1 cellular context compared by ENCODE assay signal in genomic region chr20:37881601-37882343, GRCh38.
A peak's percentile ranks its signal among the peaks of the same experiment; 100 is the strongest.
TF ChIP-seq lines count a peak whose summit lies in the region.

No MANE protein-coding gene starts in this region.

TF ChIP-seq in HepG2, 621 proteins besides CTCF, POLR2A, EP300 and RAD21 (continued from another document and continues in another):
- TF ChIP-seq, protein P1, sequence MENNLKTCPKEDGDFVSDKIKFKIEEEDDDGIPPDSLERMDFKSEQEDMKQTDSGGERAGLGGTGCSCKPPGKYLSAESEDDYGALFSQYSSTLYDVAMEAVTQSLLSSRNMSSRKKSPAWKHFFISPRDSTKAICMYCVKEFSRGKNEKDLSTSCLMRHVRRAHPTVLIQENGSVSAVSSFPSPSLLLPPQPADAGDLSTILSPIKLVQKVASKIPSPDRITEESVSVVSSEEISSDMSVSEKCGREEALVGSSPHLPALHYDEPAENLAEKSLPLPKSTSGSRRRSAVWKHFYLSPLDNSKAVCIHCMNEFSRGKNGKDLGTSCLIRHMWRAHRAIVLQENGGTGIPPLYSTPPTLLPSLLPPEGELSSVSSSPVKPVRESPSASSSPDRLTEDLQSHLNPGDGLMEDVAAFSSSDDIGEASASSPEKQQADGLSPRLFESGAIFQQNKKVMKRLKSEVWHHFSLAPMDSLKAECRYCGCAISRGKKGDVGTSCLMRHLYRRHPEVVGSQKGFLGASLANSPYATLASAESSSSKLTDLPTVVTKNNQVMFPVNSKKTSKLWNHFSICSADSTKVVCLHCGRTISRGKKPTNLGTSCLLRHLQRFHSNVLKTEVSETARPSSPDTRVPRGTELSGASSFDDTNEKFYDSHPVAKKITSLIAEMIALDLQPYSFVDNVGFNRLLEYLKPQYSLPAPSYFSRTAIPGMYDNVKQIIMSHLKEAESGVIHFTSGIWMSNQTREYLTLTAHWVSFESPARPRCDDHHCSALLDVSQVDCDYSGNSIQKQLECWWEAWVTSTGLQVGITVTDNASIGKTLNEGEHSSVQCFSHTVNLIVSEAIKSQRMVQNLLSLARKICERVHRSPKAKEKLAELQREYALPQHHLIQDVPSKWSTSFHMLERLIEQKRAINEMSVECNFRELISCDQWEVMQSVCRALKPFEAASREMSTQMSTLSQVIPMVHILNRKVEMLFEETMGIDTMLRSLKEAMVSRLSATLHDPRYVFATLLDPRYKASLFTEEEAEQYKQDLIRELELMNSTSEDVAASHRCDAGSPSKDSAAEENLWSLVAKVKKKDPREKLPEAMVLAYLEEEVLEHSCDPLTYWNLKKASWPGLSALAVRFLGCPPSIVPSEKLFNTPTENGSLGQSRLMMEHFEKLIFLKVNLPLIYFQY (CRISPR knock-in tag; IDR thresholded peaks at IDR 0.05; ENCODE audit: borderline replicate concordance): no peak
- TF ChIP-seq MED8 (CRISPR knock-in tag; IDR thresholded peaks at IDR 0.05; ENCODE audit: insufficient replicate concordance) (peak; percentile 26), NCOR1 (IDR thresholded peaks at IDR 0.05; ENCODE audit: borderline replicate concordance, low read length) (no peak), HOXD1 (CRISPR knock-in tag; IDR thresholded peaks at IDR 0.05) (no peak), ZNF317 (CRISPR knock-in tag; IDR thresholded peaks at IDR 0.05) (no peak), ETV5 (CRISPR knock-in tag; IDR thresholded peaks at IDR 0.05; ENCODE audit: borderline replicate concordance) (no peak), NFE2 (CRISPR knock-in tag; IDR thresholded peaks at IDR 0.05) (no peak), SMAD9 (CRISPR knock-in tag; IDR thresholded peaks at IDR 0.05) (no peak), ZNF598 (CRISPR knock-in tag; IDR thresholded peaks at IDR 0.05; ENCODE audit: borderline replicate concordance) (peak; percentile 69; the same call in 1 of the 2 replicates), SRSF9 (IDR thresholded peaks at IDR 0.05; ENCODE audit: borderline replicate concordance, insufficient read depth, low read depth, low read length, poor library complexity, severe bottlenecking) (no peak), SMAD1 (CRISPR knock-in tag; IDR thresholded peaks at IDR 0.05; ENCODE audit: borderline replicate concordance, low read depth) (peak; percentile 82; the same call in 1 of the 2 replicates), ZNF83 (CRISPR knock-in tag; IDR thresholded peaks at IDR 0.05; ENCODE audit: borderline replicate concordance) (0 out of 2 replicates have a peak, but pooled peaks have one; percentile 31), TOE1 (CRISPR knock-in tag; IDR thresholded peaks at IDR 0.05) (no peak), ZMAT3 (CRISPR knock-in tag; conservative IDR thresholded peaks at IDR 0.05) (0 out of 2 replicates have a peak, but pooled peaks have one; percentile 34), ARHGAP35 (CRISPR knock-in tag; IDR thresholded peaks at IDR 0.05; ENCODE audit: borderline replicate concordance) (no peak), YY1 (IDR thresholded peaks at IDR 0.05; ENCODE audit: insufficient read depth, insufficient replicate concordance, low read depth, low read length) (no peak), NRL (CRISPR knock-in tag; IDR thresholded peaks at IDR 0.05; ENCODE audit: borderline replicate concordance) (peak; percentile 83), ZNF678 (CRISPR knock-in tag; IDR thresholded peaks at IDR 0.05) (0 out of 2 replicates have a peak, but pooled peaks have one; percentile 66), CAMTA2 (CRISPR knock-in tag; IDR thresholded peaks at IDR 0.05; ENCODE audit: borderline replicate concordance) (no peak), ZFP82 (CRISPR knock-in tag; IDR thresholded peaks at IDR 0.05; ENCODE audit: borderline replicate concordance) (no peak), ZNF329 (CRISPR knock-in tag; IDR thresholded peaks at IDR 0.05; ENCODE audit: low read depth) (no peak), GZF1 (CRISPR knock-in tag; IDR thresholded peaks at IDR 0.05) (no peak), ZNF331 (CRISPR knock-in tag; IDR thresholded peaks at IDR 0.05) (no peak), ZNF709 (CRISPR knock-in tag; IDR thresholded peaks at IDR 0.05) (no peak)
- TF ChIP-seq, protein P2, sequence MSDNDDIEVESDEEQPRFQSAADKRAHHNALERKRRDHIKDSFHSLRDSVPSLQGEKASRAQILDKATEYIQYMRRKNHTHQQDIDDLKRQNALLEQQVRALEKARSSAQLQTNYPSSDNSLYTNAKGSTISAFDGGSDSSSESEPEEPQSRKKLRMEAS (IDR thresholded peaks at IDR 0.05): no peak; the same call in 1 of the 2 replicates
- TF ChIP-seq, protein P3, sequence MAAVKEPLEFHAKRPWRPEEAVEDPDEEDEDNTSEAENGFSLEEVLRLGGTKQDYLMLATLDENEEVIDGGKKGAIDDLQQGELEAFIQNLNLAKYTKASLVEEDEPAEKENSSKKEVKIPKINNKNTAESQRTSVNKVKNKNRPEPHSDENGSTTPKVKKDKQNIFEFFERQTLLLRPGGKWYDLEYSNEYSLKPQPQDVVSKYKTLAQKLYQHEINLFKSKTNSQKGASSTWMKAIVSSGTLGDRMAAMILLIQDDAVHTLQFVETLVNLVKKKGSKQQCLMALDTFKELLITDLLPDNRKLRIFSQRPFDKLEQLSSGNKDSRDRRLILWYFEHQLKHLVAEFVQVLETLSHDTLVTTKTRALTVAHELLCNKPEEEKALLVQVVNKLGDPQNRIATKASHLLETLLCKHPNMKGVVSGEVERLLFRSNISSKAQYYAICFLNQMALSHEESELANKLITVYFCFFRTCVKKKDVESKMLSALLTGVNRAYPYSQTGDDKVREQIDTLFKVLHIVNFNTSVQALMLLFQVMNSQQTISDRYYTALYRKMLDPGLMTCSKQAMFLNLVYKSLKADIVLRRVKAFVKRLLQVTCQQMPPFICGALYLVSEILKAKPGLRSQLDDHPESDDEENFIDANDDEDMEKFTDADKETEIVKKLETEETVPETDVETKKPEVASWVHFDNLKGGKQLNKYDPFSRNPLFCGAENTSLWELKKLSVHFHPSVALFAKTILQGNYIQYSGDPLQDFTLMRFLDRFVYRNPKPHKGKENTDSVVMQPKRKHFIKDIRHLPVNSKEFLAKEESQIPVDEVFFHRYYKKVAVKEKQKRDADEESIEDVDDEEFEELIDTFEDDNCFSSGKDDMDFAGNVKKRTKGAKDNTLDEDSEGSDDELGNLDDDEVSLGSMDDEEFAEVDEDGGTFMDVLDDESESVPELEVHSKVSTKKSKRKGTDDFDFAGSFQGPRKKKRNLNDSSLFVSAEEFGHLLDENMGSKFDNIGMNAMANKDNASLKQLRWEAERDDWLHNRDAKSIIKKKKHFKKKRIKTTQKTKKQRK (IDR thresholded peaks at IDR 0.05; ENCODE audit: low read length): no peak
- TF ChIP-seq, protein P4, sequence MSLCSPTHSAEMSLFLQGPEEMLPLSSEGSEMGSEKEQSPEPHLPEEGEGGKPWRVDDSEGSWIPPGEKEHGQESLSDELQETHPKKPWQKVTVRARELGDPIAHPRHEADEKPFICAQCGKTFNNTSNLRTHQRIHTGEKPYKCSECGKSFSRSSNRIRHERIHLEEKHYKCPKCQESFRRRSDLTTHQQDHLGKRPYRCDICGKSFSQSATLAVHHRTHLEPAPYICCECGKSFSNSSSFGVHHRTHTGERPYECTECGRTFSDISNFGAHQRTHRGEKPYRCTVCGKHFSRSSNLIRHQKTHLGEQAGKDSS (CRISPR knock-in tag; IDR thresholded peaks at IDR 0.05; ENCODE audit: borderline replicate concordance, low read depth): peak; percentile 70; the same call in 1 of the 2 replicates
- TF ChIP-seq, protein P5, sequence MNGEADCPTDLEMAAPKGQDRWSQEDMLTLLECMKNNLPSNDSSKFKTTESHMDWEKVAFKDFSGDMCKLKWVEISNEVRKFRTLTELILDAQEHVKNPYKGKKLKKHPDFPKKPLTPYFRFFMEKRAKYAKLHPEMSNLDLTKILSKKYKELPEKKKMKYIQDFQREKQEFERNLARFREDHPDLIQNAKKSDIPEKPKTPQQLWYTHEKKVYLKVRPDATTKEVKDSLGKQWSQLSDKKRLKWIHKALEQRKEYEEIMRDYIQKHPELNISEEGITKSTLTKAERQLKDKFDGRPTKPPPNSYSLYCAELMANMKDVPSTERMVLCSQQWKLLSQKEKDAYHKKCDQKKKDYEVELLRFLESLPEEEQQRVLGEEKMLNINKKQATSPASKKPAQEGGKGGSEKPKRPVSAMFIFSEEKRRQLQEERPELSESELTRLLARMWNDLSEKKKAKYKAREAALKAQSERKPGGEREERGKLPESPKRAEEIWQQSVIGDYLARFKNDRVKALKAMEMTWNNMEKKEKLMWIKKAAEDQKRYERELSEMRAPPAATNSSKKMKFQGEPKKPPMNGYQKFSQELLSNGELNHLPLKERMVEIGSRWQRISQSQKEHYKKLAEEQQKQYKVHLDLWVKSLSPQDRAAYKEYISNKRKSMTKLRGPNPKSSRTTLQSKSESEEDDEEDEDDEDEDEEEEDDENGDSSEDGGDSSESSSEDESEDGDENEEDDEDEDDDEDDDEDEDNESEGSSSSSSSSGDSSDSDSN (CRISPR knock-in tag; IDR thresholded peaks at IDR 0.05): peak; percentile 48
- TF ChIP-seq, protein P6, sequence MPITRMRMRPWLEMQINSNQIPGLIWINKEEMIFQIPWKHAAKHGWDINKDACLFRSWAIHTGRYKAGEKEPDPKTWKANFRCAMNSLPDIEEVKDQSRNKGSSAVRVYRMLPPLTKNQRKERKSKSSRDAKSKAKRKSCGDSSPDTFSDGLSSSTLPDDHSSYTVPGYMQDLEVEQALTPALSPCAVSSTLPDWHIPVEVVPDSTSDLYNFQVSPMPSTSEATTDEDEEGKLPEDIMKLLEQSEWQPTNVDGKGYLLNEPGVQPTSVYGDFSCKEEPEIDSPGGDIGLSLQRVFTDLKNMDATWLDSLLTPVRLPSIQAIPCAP (CRISPR knock-in tag; IDR thresholded peaks at IDR 0.05; ENCODE audit: low read depth): peak; percentile 40; the same call in 1 of the 2 replicates
- TF ChIP-seq, protein P7, sequence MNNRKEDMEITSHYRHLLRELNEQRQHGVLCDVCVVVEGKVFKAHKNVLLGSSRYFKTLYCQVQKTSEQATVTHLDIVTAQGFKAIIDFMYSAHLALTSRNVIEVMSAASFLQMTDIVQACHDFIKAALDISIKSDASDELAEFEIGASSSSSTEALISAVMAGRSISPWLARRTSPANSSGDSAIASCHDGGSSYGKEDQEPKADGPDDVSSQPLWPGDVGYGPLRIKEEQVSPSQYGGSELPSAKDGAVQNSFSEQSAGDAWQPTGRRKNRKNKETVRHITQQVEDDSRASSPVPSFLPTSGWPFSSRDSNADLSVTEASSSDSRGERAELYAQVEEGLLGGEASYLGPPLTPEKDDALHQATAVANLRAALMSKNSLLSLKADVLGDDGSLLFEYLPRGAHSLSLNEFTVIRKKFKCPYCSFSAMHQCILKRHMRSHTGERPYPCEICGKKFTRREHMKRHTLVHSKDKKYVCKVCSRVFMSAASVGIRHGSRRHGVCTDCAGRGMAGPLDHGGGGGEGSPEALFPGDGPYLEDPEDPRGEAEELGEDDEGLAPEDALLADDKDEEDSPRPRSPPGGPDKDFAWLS (CRISPR knock-in tag; IDR thresholded peaks at IDR 0.05; ENCODE audit: borderline replicate concordance): no peak
- TF ChIP-seq, protein P8, sequence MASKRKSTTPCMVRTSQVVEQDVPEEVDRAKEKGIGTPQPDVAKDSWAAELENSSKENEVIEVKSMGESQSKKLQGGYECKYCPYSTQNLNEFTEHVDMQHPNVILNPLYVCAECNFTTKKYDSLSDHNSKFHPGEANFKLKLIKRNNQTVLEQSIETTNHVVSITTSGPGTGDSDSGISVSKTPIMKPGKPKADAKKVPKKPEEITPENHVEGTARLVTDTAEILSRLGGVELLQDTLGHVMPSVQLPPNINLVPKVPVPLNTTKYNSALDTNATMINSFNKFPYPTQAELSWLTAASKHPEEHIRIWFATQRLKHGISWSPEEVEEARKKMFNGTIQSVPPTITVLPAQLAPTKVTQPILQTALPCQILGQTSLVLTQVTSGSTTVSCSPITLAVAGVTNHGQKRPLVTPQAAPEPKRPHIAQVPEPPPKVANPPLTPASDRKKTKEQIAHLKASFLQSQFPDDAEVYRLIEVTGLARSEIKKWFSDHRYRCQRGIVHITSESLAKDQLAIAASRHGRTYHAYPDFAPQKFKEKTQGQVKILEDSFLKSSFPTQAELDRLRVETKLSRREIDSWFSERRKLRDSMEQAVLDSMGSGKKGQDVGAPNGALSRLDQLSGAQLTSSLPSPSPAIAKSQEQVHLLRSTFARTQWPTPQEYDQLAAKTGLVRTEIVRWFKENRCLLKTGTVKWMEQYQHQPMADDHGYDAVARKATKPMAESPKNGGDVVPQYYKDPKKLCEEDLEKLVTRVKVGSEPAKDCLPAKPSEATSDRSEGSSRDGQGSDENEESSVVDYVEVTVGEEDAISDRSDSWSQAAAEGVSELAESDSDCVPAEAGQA (IDR thresholded peaks at IDR 0.05; ENCODE audit: low read depth): no peak
- TF ChIP-seq, protein P8 (CRISPR knock-in tag; IDR thresholded peaks at IDR 0.05; ENCODE audit: borderline replicate concordance): no peak
- TF ChIP-seq, protein P9, sequence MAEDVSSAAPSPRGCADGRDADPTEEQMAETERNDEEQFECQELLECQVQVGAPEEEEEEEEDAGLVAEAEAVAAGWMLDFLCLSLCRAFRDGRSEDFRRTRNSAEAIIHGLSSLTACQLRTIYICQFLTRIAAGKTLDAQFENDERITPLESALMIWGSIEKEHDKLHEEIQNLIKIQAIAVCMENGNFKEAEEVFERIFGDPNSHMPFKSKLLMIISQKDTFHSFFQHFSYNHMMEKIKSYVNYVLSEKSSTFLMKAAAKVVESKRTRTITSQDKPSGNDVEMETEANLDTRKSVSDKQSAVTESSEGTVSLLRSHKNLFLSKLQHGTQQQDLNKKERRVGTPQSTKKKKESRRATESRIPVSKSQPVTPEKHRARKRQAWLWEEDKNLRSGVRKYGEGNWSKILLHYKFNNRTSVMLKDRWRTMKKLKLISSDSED (CRISPR knock-in tag; IDR thresholded peaks at IDR 0.05): 0 out of 2 replicates have a peak, but pooled peaks have one; percentile 57
- TF ChIP-seq, protein P10, sequence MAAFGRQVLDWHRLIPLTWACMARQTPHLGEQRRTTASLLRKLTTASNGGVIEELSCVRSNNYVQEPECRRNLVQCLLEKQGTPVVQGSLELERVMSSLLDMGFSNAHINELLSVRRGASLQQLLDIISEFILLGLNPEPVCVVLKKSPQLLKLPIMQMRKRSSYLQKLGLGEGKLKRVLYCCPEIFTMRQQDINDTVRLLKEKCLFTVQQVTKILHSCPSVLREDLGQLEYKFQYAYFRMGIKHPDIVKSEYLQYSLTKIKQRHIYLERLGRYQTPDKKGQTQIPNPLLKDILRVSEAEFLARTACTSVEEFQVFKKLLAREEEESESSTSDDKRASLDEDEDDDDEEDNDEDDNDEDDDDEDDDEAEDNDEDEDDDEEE (CRISPR knock-in tag; IDR thresholded peaks at IDR 0.05): peak; percentile 97
